Comparison of ENCODE assay signal across 22 cellular contexts in the genomic region with DNA sequence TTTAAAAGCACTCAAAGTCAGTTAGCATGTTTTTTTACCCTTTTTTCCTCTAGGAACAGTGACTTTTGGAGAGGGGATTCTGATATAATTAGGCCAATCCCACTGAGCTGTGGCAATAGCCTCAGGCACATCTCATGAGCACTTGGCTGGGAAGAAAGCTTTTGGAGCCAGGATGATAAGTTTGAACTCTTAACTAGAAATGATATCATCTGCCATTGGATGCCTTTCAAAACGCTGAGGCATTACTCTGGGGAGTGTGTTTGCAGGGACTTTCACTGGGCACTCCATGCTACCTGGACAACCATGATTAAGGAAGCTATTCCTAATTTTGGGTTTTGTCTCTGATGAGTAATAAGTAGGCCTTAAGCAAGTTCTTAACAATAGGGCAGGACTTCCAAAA. TPM values are rescaled to one million over a fixed set of nuclear protein-coding genes. Genes with fewer than 3 reads are reported as not detected.
"Had no signal": no experiment of that assay in that cellular context is flagged by ENCODE, and none has a peak within 500 bp of the region (broad histone marks: within the 10 kb centered on the region; RNA-seq: fewer than 3 reads in every experiment).

No MANE protein-coding gene starts in this region.

- H3K4me1 ChIP-seq: colonic mucosa, left ventricle myocardium inferior, right atrium auricular region had no signal

- H3K27me3 ChIP-seq: brain microvascular endothelial cell, right atrium auricular region had no signal

- H3K27ac ChIP-seq: brain microvascular endothelial cell, colonic mucosa, gastroesophageal sphincter, heart left ventricle, left ventricle myocardium inferior, right atrium auricular region, tibial artery had no signal

- H3K4me3 ChIP-seq: colonic mucosa, gastroesophageal sphincter, heart left ventricle, left ventricle myocardium inferior, right atrium auricular region, tibial artery had no signal

- H3K36me3 ChIP-seq: brain microvascular endothelial cell, colonic mucosa, gastroesophageal sphincter, heart left ventricle, left ventricle myocardium inferior, right atrium auricular region, tibial artery had no signal

- ATAC-seq: activated CD8-positive, alpha-beta T cell treated with anti-CD3 and anti-CD28 coated beads, Interleukin-2, amount 10 ng/mL, durations not matched to agents 7 days and 5 days; gastroesophageal sphincter; stimulated activated naive CD8-positive, alpha-beta T cell treated with anti-CD3 and anti-CD28 coated beads, Interleukin-15, Interleukin-2, amounts not matched to agents 100 U/mL and 50 U/mL, for 24 hours had no signal

- DNase-seq: activated CD4-positive, alpha-beta T cell treated with anti-CD3 and anti-CD28 coated beads, Interleukin-2, amount 10 ng/mL, durations not matched to agents 24 days and 14 days; activated CD8-positive, alpha-beta T cell treated with anti-CD3 and anti-CD28 coated beads, Interleukin-2, amount 10 ng/mL, durations not matched to agents 7 days and 5 days; activated naive CD4-positive, alpha-beta T cell treated with anti-CD3 and anti-CD28 coated beads for 36 hours; activated T-cell treated with anti-CD3 and anti-CD28 coated beads, Interleukin-2, amount 50 U/mL, for 24 hours; brain microvascular endothelial cell; central memory CD4-positive, alpha-beta T cell; colonic mucosa; erythroblast; heart left ventricle; left ventricle myocardium inferior; stimulated activated CD4-positive, alpha-beta T cell treated with anti-CD3 and anti-CD28 coated beads, Interleukin-12 subunit alpha, Interleukin-12 subunit beta, amount 100 ng/mL, for 4 hours; stimulated activated CD4-positive, alpha-beta T cell treated with anti-CD3 and anti-CD28 coated beads, Interleukin-1b, Interleukin-23, amount 100 ng/mL, for 48 hours; stimulated activated CD8-positive, alpha-beta memory T cell treated with anti-CD3 and anti-CD28 coated beads, Interleukin-4, amount 100 ng/mL, for 48 hours; stimulated activated naive CD8-positive, alpha-beta T cell treated with anti-CD3 and anti-CD28 coated beads, Interleukin-15, Interleukin-2, amounts not matched to agents 100 U/mL and 50 U/mL, for 24 hours; substantia nigra; tibial artery had no signal

- H3K9me3 ChIP-seq: colonic mucosa, gastroesophageal sphincter, heart left ventricle, left ventricle myocardium inferior, right atrium auricular region, tibial artery had no signal

RNA-seq across cellular contexts. Expression of a gene that starts 3.7 kb away (rescaled TPM):
- total RNA-seq: activated CD4-positive, alpha-beta T cell treated with anti-CD3 and anti-CD28 coated beads, Interleukin-2, amount 10 ng/mL, durations not matched to agents 24 days and 14 days; activated CD8-positive, alpha-beta T cell treated with anti-CD3 and anti-CD28 coated beads, Interleukin-2, amount 10 ng/mL, durations not matched to agents 7 days and 5 days; activated naive CD4-positive, alpha-beta T cell treated with anti-CD3 and anti-CD28 coated beads for 36 hours; kidney epithelial cell; mononuclear cell; neural crest cell; osteoblast had no signal
